Comparison of ENCODE assay signal across 12 cellular contexts in the genomic region with DNA sequence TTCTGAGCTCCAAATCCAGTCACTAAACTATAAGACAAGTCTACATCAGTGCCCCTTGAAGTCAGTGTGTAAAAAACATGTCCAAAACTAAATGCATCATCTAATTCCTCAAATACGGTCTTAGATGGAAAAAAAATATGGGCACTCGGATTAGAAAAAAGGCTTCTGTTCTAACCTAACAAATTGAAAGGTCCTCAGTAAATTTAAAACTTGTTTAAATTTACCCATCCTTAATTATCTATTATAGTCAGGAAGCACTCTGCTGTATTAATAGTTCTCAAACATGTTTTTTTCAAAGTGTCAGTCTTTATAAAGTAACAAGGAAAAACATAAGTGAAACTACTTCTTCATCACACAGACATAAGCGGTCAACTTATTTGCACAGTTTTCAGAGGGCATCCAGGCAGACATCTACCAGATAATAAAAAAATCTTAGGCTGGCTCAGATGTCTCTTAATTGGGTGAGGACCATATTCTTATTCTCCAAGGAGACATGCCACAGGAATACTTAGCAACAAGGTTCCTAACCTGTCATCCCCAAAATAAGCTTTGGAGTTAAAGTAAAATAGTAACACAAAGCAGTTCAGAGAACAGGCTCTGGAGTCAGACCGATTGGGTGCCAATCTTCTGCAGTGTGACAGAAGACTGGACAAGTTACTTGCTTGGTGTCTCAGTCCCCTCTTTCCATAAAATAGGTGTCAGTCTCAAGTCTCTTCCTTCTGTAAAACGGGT. TPM values are rescaled to one million over a fixed set of nuclear protein-coding genes. Genes with fewer than 3 reads are reported as not detected.
DNase-seq lines count a peak whose midpoint lies in the region; ATAC-seq and TF ChIP-seq lines count a peak whose summit lies in the region.
"Had no signal": no experiment of that assay in that cellular context is flagged by ENCODE, and none has a peak within 500 bp of the region (broad histone marks: within the 10 kb centered on the region; RNA-seq: fewer than 3 reads in every experiment).

No MANE protein-coding gene starts in this region.

- CTCF ChIA-PET in CD8-positive, alpha-beta memory T cell (lab: Charles Lee), result interaction anchor here (0.8 to 2.8 kb wide), 7 partner anchors 11 to 75 kb away, joined by 3 to 10 read pairs (median 3); partner anchors contain the start of gene WBP4
- CTCF ChIA-PET in Panc1 (lab: Charles Lee), result interaction anchor here (0.6 kb wide), 1 partner anchor 208 kb away, joined by 3 read pairs; no protein-coding TSS in a partner anchor

- TF ChIP-seq CTCF in Panc1 (IDR thresholded peaks at IDR 0.05), result no peak
- TF ChIP-seq CTCF in esophagus squamous epithelium (IDR thresholded peaks at IDR 0.05), result no peak

- peak overlapping the region; percentile 91 to 99 (median 96) for H3K27ac Mint-ChIP-seq in CD8-positive, alpha-beta memory T cell

- no peaks in the 10 kb centered on the region for H3K27me3 ChIP-seq in CD8-positive, alpha-beta memory T cell (ENCODE audit: insufficient read depth, low read length, poor library complexity, severe bottlenecking)
- no peaks in the 10 kb centered on the region for H3K27me3 ChIP-seq in Panc1 (ENCODE audit: control insufficient read depth, insufficient read depth, low read length)
- no peaks in the 10 kb centered on the region for H3K27me3 ChIP-seq in esophagus squamous epithelium

- no peak for TF ChIP-seq POLR2A in esophagus squamous epithelium (IDR thresholded peaks at IDR 0.05)

- peaks cover 0 to 2% of the 10 kb centered on the region in 2 donors for H3K27me3 Mint-ChIP-seq in CD8-positive, alpha-beta memory T cell

- H3K4me3 ChIP-seq in CD8-positive, alpha-beta memory T cell (ENCODE audit: low read length), result peak overlapping the region; percentile 30
- H3K4me3 ChIP-seq in Panc1 (ENCODE audit: low read depth in 2 of 2, low read length in 2 of 2) (peak overlapping the region in 1 of 2 experiments; percentile 26; a peak in 2 of 4 replicates), esophagus squamous epithelium (peak overlapping the region in 1 of 4 donors; percentile 13)

- no peaks in the 10 kb centered on the region for H3K36me3 ChIP-seq in CD8-positive, alpha-beta memory T cell (ENCODE audit: insufficient read depth, low read length)
- H3K36me3 ChIP-seq in Panc1 (ENCODE audit: control insufficient read depth, insufficient read depth, low read length), result no peaks in the 10 kb centered on the region
- peaks cover 0 to 13% (median 0%) of the 10 kb centered on the region in 3 donors for H3K36me3 ChIP-seq in esophagus squamous epithelium

- H3K9me3 Mint-ChIP-seq in CD8-positive, alpha-beta memory T cell, result no peaks in the 10 kb centered on the region

- DNase-seq in CD8-positive, alpha-beta memory T cell, result no peak
- no peak for DNase-seq in Panc1 (ENCODE audit: low read depth, low spot score)
- no peak for DNase-seq in esophagus squamous epithelium (lab: John Stamatoyannopoulos, UW)
- no peak for DNase-seq in sciatic nerve (ENCODE audit: low spot score)
- no peak for DNase-seq in NCI-H1092 (lab: John Stamatoyannopoulos, UW)
- DNase-seq in cerebellum (ENCODE audit: low spot score), result no peak
- DNase-seq in kidney tubule cell (ENCODE audit: low spot score), result no peak
- DNase-seq: activated gamma-delta T cell treated with Interleukin-2 at 50 U/mL for 16 hours, GF-D8, KG1 had no signal

- no TSS peak for BruUV-seq in Panc1 (replicated peaks; lab: Mats Ljungman, UMichigan)

- peak overlapping the region; percentile 40 for H3K27ac ChIP-seq in CD8-positive, alpha-beta memory T cell (ENCODE audit: low read depth, low read length)
- H3K27ac ChIP-seq in Panc1 (ENCODE audit: low read length), result peak overlapping the region; percentile 81; the same call in 1 of the 2 replicates
- H3K27ac ChIP-seq in esophagus squamous epithelium, result peak overlapping the region; percentile 69 to 87 (median 84)

- WGBS in esophagus squamous epithelium, 2 donors, result 41 to 46% methylated on average over 5 of the region's 5 CpGs

- H3K9me3 ChIP-seq in CD8-positive, alpha-beta memory T cell (ENCODE audit: low read length), result no peaks in the 10 kb centered on the region
- no peaks in the 10 kb centered on the region for H3K9me3 ChIP-seq in Panc1 (ENCODE audit: control insufficient read depth, insufficient read depth, low read depth, low read length)
- H3K9me3 ChIP-seq in esophagus squamous epithelium, result no peaks in the 10 kb centered on the region

- intact Hi-C loops in Panc1 (cut with micrococcal nuclease; ENCODE audit: unreplicated experiment) (no loop called here), esophagus squamous epithelium (cut with DNase I) (no loop called here), sciatic nerve (cut with DNase I) (no loop called here)

- peaks cover 61 to 76% (median 70%) of the 10 kb centered on the region in 3 donors for H3K4me1 Mint-ChIP-seq in CD8-positive, alpha-beta memory T cell

- POLR2A ChIA-PET in CD8-positive, alpha-beta memory T cell (lab: Charles Lee), result interaction anchor here (1.1 to 1.5 kb wide), 3 partner anchors 13 to 33 kb away, joined by 3 to 5 read pairs (median 4); partner anchors contain the start of gene ELF1
- POLR2A ChIA-PET in Panc1 (lab: Charles Lee), result interaction anchor here (0.7 kb wide), 1 partner anchor 478 kb away, joined by 3 read pairs; no protein-coding TSS in a partner anchor

- H3K36me3 Mint-ChIP-seq in CD8-positive, alpha-beta memory T cell, result peaks cover 0 to 13% (median 4%) of the 10 kb centered on the region in 3 donors

- ATAC-seq in Panc1 (0 out of 2 replicates have a peak, but pooled peaks have one; percentile 54), sciatic nerve (peak; percentile 14), HG03175 (IDR thresholded peaks at IDR 0.05; ENCODE audit: unreplicated experiment) (no peak)
- ATAC-seq: HCT116 had no signal

- peaks cover 62% of the 10 kb centered on the region for H3K4me1 ChIP-seq in CD8-positive, alpha-beta memory T cell (ENCODE audit: insufficient read depth, low read length)
- H3K4me1 ChIP-seq in Panc1 (ENCODE audit: control insufficient read depth, insufficient read depth, low read length) (peaks cover 42% of the 10 kb centered on the region), esophagus squamous epithelium (peaks cover 21 to 100% (median 35%) of the 10 kb centered on the region in 3 donors)

- in situ Hi-C loops in Panc1 (cut with HindIII; ENCODE audit: low pct_unique_long_range_greater_than_20kb, low sequenced_read_pairs), result no loop called here

- H3K4me3 Mint-ChIP-seq in CD8-positive, alpha-beta memory T cell, result peak overlapping the region; percentile 84 to 96 (median 88)

RNA-seq across cellular contexts. Expression of gene ELF1, which starts 33.4 kb away (rescaled TPM):
- 10 to 100 TPM; 76.8 to 77.6 TPM for total RNA-seq in CD8-positive, alpha-beta memory T cell
- polyA plus RNA-seq in CD8-positive, alpha-beta memory T cell, result 139 TPM
- total RNA-seq in Panc1 (2021; ENCODE audit: unreplicated experiment) (28.5 TPM), esophagus squamous epithelium (10 to 100 TPM; 61.9 to 84.5 (median 71.5) TPM), sciatic nerve (61.7 TPM), cerebellum (17.1 TPM)
- 19.9 TPM for polyA plus RNA-seq in Panc1 (2012; ENCODE audit: insufficient read length)
